In the genomic region with DNA sequence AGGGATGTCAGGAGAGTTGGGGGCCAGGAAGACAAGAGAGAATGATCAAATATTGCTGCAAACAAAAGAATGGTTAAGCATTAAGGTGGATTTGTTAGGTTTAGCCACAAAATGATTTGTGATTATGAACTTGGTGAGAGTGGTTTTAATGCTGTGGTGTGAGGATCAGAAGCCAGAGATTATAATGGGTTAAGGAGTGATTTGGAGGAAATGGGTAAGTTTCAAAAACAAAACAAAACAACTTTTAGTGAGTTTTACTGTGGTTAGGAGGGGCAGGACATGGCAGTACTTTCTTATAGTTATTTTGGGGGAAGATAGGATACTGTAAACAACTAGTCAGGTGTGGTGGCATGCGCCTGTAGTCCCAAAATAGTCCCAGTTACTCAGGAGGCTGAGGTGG, we compare ENCODE assay signal across 20 cellular contexts. TPM values are rescaled to one million over a fixed set of nuclear protein-coding genes. Genes with fewer than 3 reads are reported as not detected.
A peak's percentile ranks its signal among the peaks of the same experiment; 100 is the strongest.
DNase-seq lines count a peak whose midpoint lies in the region; ATAC-seq and TF ChIP-seq lines count a peak whose summit lies in the region.
"Had no signal": no experiment of that assay in that cellular context is flagged by ENCODE, and none has a peak within 500 bp of the region (broad histone marks: within the 10 kb centered on the region; RNA-seq: fewer than 3 reads in every experiment).

No MANE protein-coding gene starts in this region.

- peaks cover 35% of the 10 kb centered on the region for H3K4me1 Mint-ChIP-seq in activated T-cell treated with anti-CD3 and anti-CD28 coated beads, Interleukin-2, amount 50 U/mL, for 72 hours (ENCODE audit: low read depth)
- peaks cover 49% of the 10 kb centered on the region for H3K4me1 Mint-ChIP-seq in activated B cell treated with CpG ODN at 0.5 μM for 24 hours
- H3K4me1 Mint-ChIP-seq in endothelial cell (ENCODE audit: unreplicated experiment): peaks cover 17% of the 10 kb centered on the region

- POLR2A ChIA-PET in activated B cell treated with CpG ODN at 0.5 μM for 24 hours (lab: Charles Lee): interaction anchor here (1.7 kb wide), 1 partner anchor 21 kb away, joined by 4 read pairs; no protein-coding TSS in a partner anchor

- H3K4me3 ChIP-seq in lower lobe of right lung: no peak overlapping the region
- H3K4me3 ChIP-seq: SJSA1, skin epidermis had no signal

- no peaks in the 10 kb centered on the region for H3K9me3 ChIP-seq in lower lobe of right lung
- H3K9me3 ChIP-seq: SJSA1 had no signal

- H3K9me3 Mint-ChIP-seq in activated T-cell treated with anti-CD3 and anti-CD28 coated beads, Interleukin-2, amount 50 U/mL, for 72 hours: no peaks in the 10 kb centered on the region
- H3K9me3 Mint-ChIP-seq in activated B cell treated with CpG ODN at 0.5 μM for 24 hours: no peaks in the 10 kb centered on the region
- H3K9me3 Mint-ChIP-seq in endothelial cell (ENCODE audit: unreplicated experiment): no peaks in the 10 kb centered on the region

- H3K4me1 ChIP-seq in lower lobe of right lung: peaks cover 46% of the 10 kb centered on the region

- H3K36me3 Mint-ChIP-seq in activated T-cell treated with anti-CD3 and anti-CD28 coated beads, Interleukin-2, amount 50 U/mL, for 72 hours (ENCODE audit: insufficient read depth in 2 of 2): peaks cover 0 to 5% of the 10 kb centered on the region in 2 donors
- H3K36me3 Mint-ChIP-seq in activated B cell treated with CpG ODN at 0.5 μM for 24 hours (ENCODE audit: low read depth) (peaks cover 20% of the 10 kb centered on the region), endothelial cell (ENCODE audit: low read depth, unreplicated experiment) (no peaks in the 10 kb centered on the region)

- DNase-seq in activated T-cell treated with anti-CD3 and anti-CD28 coated beads, Interleukin-2, amount 50 U/mL, for 72 hours: no peak
- DNase-seq in activated T-cell treated with anti-CD3 and anti-CD28 coated beads for 4 hours (no peak), activated B cell treated with CpG ODN at 0.5 μM for 24 hours (no peak), endothelial cell (ENCODE audit: low spot score) (no peak), substantia nigra (lab: John Stamatoyannopoulos, UW) (no peak), epidermal melanocyte (ENCODE audit: insufficient read length, low spot score) (no peak), HCEC 1CT (no peak), lower lobe of right lung (no peak)
- DNase-seq: activated CD8-positive, alpha-beta memory T cell treated with anti-CD3 and anti-CD28 coated beads for 24 hours; caudate nucleus; foreskin keratinocyte; KBM-7; left colon; NCI-H1092; NCI-H526; OCI-M1; posterior cingulate gyrus; T1000 had no signal

- CTCF ChIA-PET in activated B cell treated with CpG ODN at 0.5 μM for 24 hours (lab: Charles Lee): interaction anchor here (0.6 kb wide), 1 partner anchor 24 kb away, joined by 3 read pairs; a partner anchor contains a TSS

- peak overlapping the region; percentile 61 for H3K27ac Mint-ChIP-seq in activated T-cell treated with anti-CD3 and anti-CD28 coated beads, Interleukin-2, amount 50 U/mL, for 72 hours
- H3K27ac Mint-ChIP-seq in activated B cell treated with CpG ODN at 0.5 μM for 24 hours: peak overlapping the region; percentile 67
- peak overlapping the region; percentile 1 for H3K27ac Mint-ChIP-seq in endothelial cell (ENCODE audit: unreplicated experiment)

- TF ChIP-seq CTCF in activated B cell treated with CpG ODN at 0.5 μM for 24 hours (IDR thresholded peaks at IDR 0.05): no peak
- TF ChIP-seq CTCF in endothelial cell (IDR thresholded peaks at IDR 0.05; ENCODE audit: unreplicated experiment): no peak
- no peak for TF ChIP-seq CTCF in lower lobe of right lung (IDR thresholded peaks at IDR 0.05)

- no peaks in the 10 kb centered on the region for H3K27me3 ChIP-seq in lower lobe of right lung (ENCODE audit: low read depth)
- H3K27me3 ChIP-seq: foreskin keratinocyte, SJSA1 had no signal

- intact Hi-C loops in activated B cell treated with CpG ODN at 0.5 μM for 24 hours (cut with micrococcal nuclease): loop anchor here (5.0 kb wide), 1 partner anchor 34 kb away; no protein-coding TSS in a partner anchor
- intact Hi-C loops in lower lobe of right lung (cut with DNase I): no loop called here

- H3K4me3 Mint-ChIP-seq in activated T-cell treated with anti-CD3 and anti-CD28 coated beads, Interleukin-2, amount 50 U/mL, for 72 hours: no peak overlapping the region
- H3K4me3 Mint-ChIP-seq in activated B cell treated with CpG ODN at 0.5 μM for 24 hours (no peak overlapping the region), endothelial cell (ENCODE audit: unreplicated experiment) (no peak overlapping the region)

- H3K36me3 ChIP-seq in lower lobe of right lung: no peaks in the 10 kb centered on the region

- no peak for ATAC-seq in activated T-cell treated with anti-CD3 and anti-CD28 coated beads, Interleukin-2, amount 50 U/mL, for 72 hours (replicated peaks in 1 of 2)
- ATAC-seq in activated B cell treated with CpG ODN at 0.5 μM for 24 hours (ENCODE audit: low read depth) (no peak), lower lobe of right lung (no peak)
- ATAC-seq: foreskin keratinocyte, left colon had no signal

- H3K27ac ChIP-seq in substantia nigra (ENCODE audit: low read depth, low read length, poor library complexity, severe bottlenecking) (peak overlapping the region; percentile 11), lower lobe of right lung (no peak overlapping the region)
- H3K27ac ChIP-seq: foreskin keratinocyte, SJSA1 had no signal

- no peaks in the 10 kb centered on the region for H3K27me3 Mint-ChIP-seq in activated T-cell treated with anti-CD3 and anti-CD28 coated beads, Interleukin-2, amount 50 U/mL, for 72 hours (ENCODE audit: low read depth)
- H3K27me3 Mint-ChIP-seq in activated B cell treated with CpG ODN at 0.5 μM for 24 hours (no peaks in the 10 kb centered on the region), endothelial cell (ENCODE audit: unreplicated experiment) (peaks cover 4% of the 10 kb centered on the region)

RNA-seq across cellular contexts. Expression of a gene that starts 24.0 kb away (rescaled TPM):
- total RNA-seq in activated T-cell treated with anti-CD3 and anti-CD28 coated beads, Interleukin-2, amount 50 U/mL, for 72 hours: 10 to 100 TPM; 25.4 to 28.1 TPM
- 32.2 and 32.3 TPM in 2 replicates for total RNA-seq in activated B cell treated with CpG ODN at 0.5 μM for 24 hours
- 45.1 TPM for total RNA-seq in endothelial cell (ENCODE audit: unreplicated experiment)
- 32.8 TPM for total RNA-seq in lower lobe of right lung

Comparison
In these comparisons a context has a peak if more than half of its experiments do, and no peak if none do; other contexts are left out.
1. H3K27ac Mint-ChIP-seq: peak in every context shown above with its lines; median percentile 67 in activated B cell treated with CpG ODN at 0.5 μM for 24 hours; 61 in activated T-cell treated with anti-CD3 and anti-CD28 coated beads, Interleukin-2, amount 50 U/mL, for 72 hours; 1 in endothelial cell.